ENCODE assay signal across 8 cellular contexts in genomic region chr3:50245831-50246516, GRCh38. TPM values are rescaled to one million over a fixed set of nuclear protein-coding genes. Genes with fewer than 3 reads are reported as not detected.
DNase-seq lines count a peak whose midpoint lies in the region; ATAC-seq lines count a peak whose summit lies in the region.

No MANE protein-coding gene starts in this region.

- peak; percentile 37 for DNase-seq in NCI-H2029 (lab: John Stamatoyannopoulos, UW)
- no peak for DNase-seq in NCI-H2029 treated with DMSO at 0.1 percent for 48 hours (lab: John Stamatoyannopoulos, UW)
- DNase-seq in NCI-H2196 treated with DMSO at 0.1 percent for 48 hours (lab: John Stamatoyannopoulos, UW; ENCODE audit: unreplicated experiment), result peak; percentile 27
- DNase-seq in activated CD4-positive, alpha-beta T cell treated with anti-CD3 and anti-CD28 coated beads for 24 hours (ENCODE audit: low read depth in 2 of 2), result peak; percentile 95
- DNase-seq in cerebellum (ENCODE audit: low spot score), result peak; percentile 77
- peak; percentile 88 to 98 for DNase-seq in left colon
- DNase-seq in stimulated activated CD4-positive, alpha-beta T cell treated with anti-CD3 and anti-CD28 coated beads, Interleukin-1b, Interleukin-23, amount 100 ng/mL, for 24 hours (ENCODE audit: low read depth in 4 of 4, low spot score in 1 of 4), result peak; percentile 94 to 98 (median 96)

- ATAC-seq in HG02943 (IDR thresholded peaks at IDR 0.05; ENCODE audit: low read depth, unreplicated experiment) (peak; percentile 52), left colon (peak; percentile 81)

- intact Hi-C loops in left colon (cut with DNase I, micrococcal nuclease), result no loop called here

RNA-seq across cellular contexts. Expression of gene GNAI2, which starts 10.0 kb away (rescaled TPM):
- total RNA-seq in cerebellum (63.8 TPM), left colon (10 to 100 TPM; 46.1 to 81.3 TPM)

RNA-seq across cellular contexts. Expression of gene SEMA3B, which starts 23.0 kb away (rescaled TPM):
- total RNA-seq in cerebellum (3.4 TPM), left colon (100 to 1,000 TPM in 1 of 2 donors, 10 to 100 TPM in 1; 56.8 to 116 TPM)

RNA-seq across cellular contexts. Expression of gene LSMEM2, which starts 32.9 kb away (rescaled TPM):
- total RNA-seq in cerebellum, result 0.36 TPM
- total RNA-seq in left colon, result not detected

RNA-seq across cellular contexts. Expression of gene SLC38A3, which starts 40.9 kb away (rescaled TPM):
- total RNA-seq in cerebellum, result 6.2 TPM
- not detected for total RNA-seq in left colon

RNA-seq across cellular contexts. Expression of gene IFRD2, which starts 46.3 kb away (rescaled TPM):
- total RNA-seq in cerebellum, result 19.3 TPM
- total RNA-seq in left colon, result 10 to 100 TPM; 48.8 to 68.6 TPM

Comparison
In these comparisons a context has a peak if more than half of its experiments do, and no peak if none do; other contexts are left out.
1. RNA of gene SEMA3B, which starts 23.0 kb away (total RNA-seq): 56.8 to 116 TPM in left colon; 3.4 TPM in cerebellum (single experiment); every median in the first group is over 10 times any median in the second.